ENCODE assay signal across 1 cellular context in the genomic region with DNA sequence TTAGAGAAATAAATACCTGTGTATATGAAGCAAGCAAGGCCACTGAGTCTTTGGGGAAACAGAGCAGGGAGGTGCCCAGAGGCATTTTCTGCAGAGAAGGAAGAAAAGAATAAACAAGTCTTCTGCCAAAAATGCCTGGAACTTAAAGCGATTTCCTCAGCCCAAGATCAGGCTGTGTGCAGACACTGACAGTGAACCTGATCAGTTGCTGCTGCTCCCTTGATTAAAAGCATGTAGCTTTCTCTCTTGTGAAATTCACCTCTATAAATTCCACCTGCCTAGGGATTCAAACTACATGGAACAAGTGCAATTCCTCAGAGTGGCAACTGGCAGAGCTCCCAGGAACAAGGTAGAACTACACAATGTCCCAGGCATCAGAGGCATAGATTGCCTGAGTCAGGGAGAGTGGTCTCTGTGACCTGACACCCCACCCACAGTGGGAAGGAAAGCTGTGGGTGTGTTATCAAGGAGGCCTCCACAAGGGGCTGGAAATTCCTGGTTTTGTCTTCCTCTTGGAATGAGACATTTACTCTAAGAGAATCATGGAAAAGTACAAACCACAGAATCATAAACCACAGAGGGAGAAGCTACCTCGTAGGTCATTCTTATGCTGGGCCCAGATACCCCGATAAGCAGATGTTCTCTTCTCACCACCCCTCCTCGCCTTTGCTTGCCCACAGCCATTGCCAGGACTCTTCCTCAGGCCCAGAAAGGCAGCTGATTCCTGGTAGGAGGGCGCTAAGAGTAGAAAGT.
TF ChIP-seq lines count a peak whose summit lies in the region.

No MANE protein-coding gene starts in this region.

TF ChIP-seq in HCT116, 20 proteins besides CTCF, POLR2A, EP300 and RAD21:
- TF ChIP-seq, protein P1, sequence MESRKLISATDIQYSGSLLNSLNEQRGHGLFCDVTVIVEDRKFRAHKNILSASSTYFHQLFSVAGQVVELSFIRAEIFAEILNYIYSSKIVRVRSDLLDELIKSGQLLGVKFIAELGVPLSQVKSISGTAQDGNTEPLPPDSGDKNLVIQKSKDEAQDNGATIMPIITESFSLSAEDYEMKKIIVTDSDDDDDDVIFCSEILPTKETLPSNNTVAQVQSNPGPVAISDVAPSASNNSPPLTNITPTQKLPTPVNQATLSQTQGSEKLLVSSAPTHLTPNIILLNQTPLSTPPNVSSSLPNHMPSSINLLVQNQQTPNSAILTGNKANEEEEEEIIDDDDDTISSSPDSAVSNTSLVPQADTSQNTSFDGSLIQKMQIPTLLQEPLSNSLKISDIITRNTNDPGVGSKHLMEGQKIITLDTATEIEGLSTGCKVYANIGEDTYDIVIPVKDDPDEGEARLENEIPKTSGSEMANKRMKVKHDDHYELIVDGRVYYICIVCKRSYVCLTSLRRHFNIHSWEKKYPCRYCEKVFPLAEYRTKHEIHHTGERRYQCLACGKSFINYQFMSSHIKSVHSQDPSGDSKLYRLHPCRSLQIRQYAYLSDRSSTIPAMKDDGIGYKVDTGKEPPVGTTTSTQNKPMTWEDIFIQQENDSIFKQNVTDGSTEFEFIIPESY (IDR thresholded peaks at IDR 0.05; ENCODE audit: extremely low read depth, insufficient replicate concordance, low read length) = no peak
- TF ChIP-seq CEBPB (IDR thresholded peaks at IDR 0.05; ENCODE audit: low read depth) = 0 out of 2 replicates have a peak, but pooled peaks have one; percentile 16
- no peak for TF ChIP-seq YY1 (IDR thresholded peaks at IDR 0.05; ENCODE audit: extremely low read depth, insufficient replicate concordance, low read depth, low read length)
- TF ChIP-seq ELF1 (IDR thresholded peaks at IDR 0.05; ENCODE audit: borderline replicate concordance, low read depth) = no peak
- TF ChIP-seq SP1 (IDR thresholded peaks at IDR 0.05; ENCODE audit: low read depth) = peak; percentile 34; the same call in 1 of the 2 replicates
- TF ChIP-seq TCF7L2 (IDR thresholded peaks at IDR 0.05; ENCODE audit: borderline replicate concordance, extremely low read depth, insufficient read depth, insufficient read length) = no peak
- TF ChIP-seq EZH2phosphoT487 (IDR thresholded peaks at IDR 0.05; ENCODE audit: borderline replicate concordance) = no peak
- no peak for TF ChIP-seq CBX3 (IDR thresholded peaks at IDR 0.05; ENCODE audit: low read depth)
- TF ChIP-seq, protein P2, sequence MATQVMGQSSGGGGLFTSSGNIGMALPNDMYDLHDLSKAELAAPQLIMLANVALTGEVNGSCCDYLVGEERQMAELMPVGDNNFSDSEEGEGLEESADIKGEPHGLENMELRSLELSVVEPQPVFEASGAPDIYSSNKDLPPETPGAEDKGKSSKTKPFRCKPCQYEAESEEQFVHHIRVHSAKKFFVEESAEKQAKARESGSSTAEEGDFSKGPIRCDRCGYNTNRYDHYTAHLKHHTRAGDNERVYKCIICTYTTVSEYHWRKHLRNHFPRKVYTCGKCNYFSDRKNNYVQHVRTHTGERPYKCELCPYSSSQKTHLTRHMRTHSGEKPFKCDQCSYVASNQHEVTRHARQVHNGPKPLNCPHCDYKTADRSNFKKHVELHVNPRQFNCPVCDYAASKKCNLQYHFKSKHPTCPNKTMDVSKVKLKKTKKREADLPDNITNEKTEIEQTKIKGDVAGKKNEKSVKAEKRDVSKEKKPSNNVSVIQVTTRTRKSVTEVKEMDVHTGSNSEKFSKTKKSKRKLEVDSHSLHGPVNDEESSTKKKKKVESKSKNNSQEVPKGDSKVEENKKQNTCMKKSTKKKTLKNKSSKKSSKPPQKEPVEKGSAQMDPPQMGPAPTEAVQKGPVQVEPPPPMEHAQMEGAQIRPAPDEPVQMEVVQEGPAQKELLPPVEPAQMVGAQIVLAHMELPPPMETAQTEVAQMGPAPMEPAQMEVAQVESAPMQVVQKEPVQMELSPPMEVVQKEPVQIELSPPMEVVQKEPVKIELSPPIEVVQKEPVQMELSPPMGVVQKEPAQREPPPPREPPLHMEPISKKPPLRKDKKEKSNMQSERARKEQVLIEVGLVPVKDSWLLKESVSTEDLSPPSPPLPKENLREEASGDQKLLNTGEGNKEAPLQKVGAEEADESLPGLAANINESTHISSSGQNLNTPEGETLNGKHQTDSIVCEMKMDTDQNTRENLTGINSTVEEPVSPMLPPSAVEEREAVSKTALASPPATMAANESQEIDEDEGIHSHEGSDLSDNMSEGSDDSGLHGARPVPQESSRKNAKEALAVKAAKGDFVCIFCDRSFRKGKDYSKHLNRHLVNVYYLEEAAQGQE (IDR thresholded peaks at IDR 0.05; ENCODE audit: low read depth) = no peak
- TF ChIP-seq, protein P3, sequence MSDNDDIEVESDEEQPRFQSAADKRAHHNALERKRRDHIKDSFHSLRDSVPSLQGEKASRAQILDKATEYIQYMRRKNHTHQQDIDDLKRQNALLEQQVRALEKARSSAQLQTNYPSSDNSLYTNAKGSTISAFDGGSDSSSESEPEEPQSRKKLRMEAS (IDR thresholded peaks at IDR 0.05) = no peak
- TF ChIP-seq ZNF274 (IDR thresholded peaks at IDR 0.05; ENCODE audit: low read depth, low read length) = no peak
- no peak for TF ChIP-seq FOSL1 (IDR thresholded peaks at IDR 0.05; ENCODE audit: low read depth)
- no peak for TF ChIP-seq ZFX (IDR thresholded peaks at IDR 0.05)
- no peak for TF ChIP-seq POLR2AphosphoS5 (IDR thresholded peaks at IDR 0.05; ENCODE audit: low read depth, low read length)
